In the genomic region with DNA sequence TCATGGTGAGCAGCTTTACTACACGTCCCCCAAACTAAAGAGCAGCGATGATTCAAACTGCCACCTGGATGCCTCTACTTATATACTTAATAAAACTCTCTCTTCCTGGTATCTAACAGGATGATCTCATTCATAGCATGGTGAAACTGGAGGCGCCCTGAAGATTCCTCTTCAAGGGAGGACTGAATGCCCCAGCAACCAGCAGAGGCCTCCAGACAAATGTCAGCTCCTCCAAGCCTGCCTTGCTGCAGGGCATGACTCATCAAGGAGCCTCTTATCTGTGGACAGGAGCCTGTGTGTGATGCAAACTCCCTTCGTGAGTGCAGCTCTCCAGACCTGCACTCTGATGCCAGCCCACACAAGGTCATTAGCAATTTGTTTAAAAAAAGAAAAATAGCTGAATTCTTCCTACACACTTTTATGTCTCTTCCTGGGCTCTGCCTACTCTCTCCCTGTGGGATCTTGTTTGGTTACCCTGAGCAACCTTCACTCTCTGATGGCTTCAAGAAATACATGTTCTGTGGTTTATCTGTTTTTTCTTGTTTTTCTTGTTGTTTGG, we compare ENCODE assay signal across 8 cellular contexts. TPM values are rescaled to one million over a fixed set of nuclear protein-coding genes. Genes with fewer than 3 reads are reported as not detected.
DNase-seq lines count a peak whose midpoint lies in the region; ATAC-seq, FAIRE-seq and TF ChIP-seq lines count a peak whose summit lies in the region.

No MANE protein-coding gene starts in this region.

- ATAC-seq in T-cell (replicated peaks in 1 of 4) (peak; percentile 26 to 59 (median 43)), pancreas (peak; percentile 61 to 78 (median 70)), GM19455 (IDR thresholded peaks at IDR 0.05; ENCODE audit: unreplicated experiment) (no peak)

- H3K4me3 Mint-ChIP-seq in T-cell = no peak overlapping the region

- H3K27ac ChIP-seq in ACC112 (ENCODE audit: low read depth, low read length) = peak overlapping the region; percentile 81
- H3K27ac ChIP-seq in HL-60 (replicated peaks) = peak overlapping the region; percentile 50
- peak overlapping the region; percentile 21 for H3K27ac ChIP-seq in effector memory CD4-positive, alpha-beta T cell (ENCODE audit: insufficient read depth, low read length, poor library complexity, severe bottlenecking)
- peak overlapping the region in 2 of 4 donors; percentile 49 to 74 for H3K27ac ChIP-seq in pancreas

- intact Hi-C loops in pancreas (cut with DNase I) = no loop called here

- DNase-seq in HL-60 (ENCODE audit: low read depth in 1 of 2, low spot score in 1 of 2) (peak; percentile 88 to 97), T-cell (peak in 1 of 34 experiments; percentile 24), pancreas (peak in 2 of 6 donors; percentile 45 to 60), NCI-H446 treated with DMSO at 0.1 percent for 48 hours (lab: John Stamatoyannopoulos, UW) (no peak), middle frontal gyrus (ENCODE audit: extremely low spot score, low spot score) (no peak)
- DNase-seq in effector memory CD4-positive, alpha-beta T cell = peak; percentile 11 to 36 (median 23)

- H3K4me1 ChIP-seq in ACC112 (ENCODE audit: control insufficient read depth, insufficient read depth, low read length, unreplicated experiment) = peaks cover 26% of the 10 kb centered on the region
- no peaks in the 10 kb centered on the region for H3K4me1 ChIP-seq in effector memory CD4-positive, alpha-beta T cell (ENCODE audit: control insufficient read depth, insufficient read depth, low read length, poor library complexity, severe bottlenecking)
- peaks cover 0 to 17% (median 3%) of the 10 kb centered on the region in 3 donors for H3K4me1 ChIP-seq in pancreas

- no peaks in the 10 kb centered on the region for H3K4me1 Mint-ChIP-seq in T-cell

- no peaks in the 10 kb centered on the region for H3K79me2 ChIP-seq in ACC112 (ENCODE audit: control insufficient read depth, insufficient read depth, low read length, unreplicated experiment)

- no peak for FAIRE-seq in pancreas (lab: Jason Lieb, UNC)

- no peaks in the 10 kb centered on the region for H3K9me3 ChIP-seq in effector memory CD4-positive, alpha-beta T cell (ENCODE audit: control insufficient read depth, low read length)
- no peaks in the 10 kb centered on the region for H3K9me3 ChIP-seq in pancreas

- no peaks in the 10 kb centered on the region for H3K36me3 Mint-ChIP-seq in T-cell

- no peak overlapping the region for H2AFZ ChIP-seq in ACC112 (ENCODE audit: low read length, unreplicated experiment)

- WGBS in pancreas, 2 donors = 50 to 51% methylated on average over 4 of the region's 4 CpGs

- H3K9me3 Mint-ChIP-seq in T-cell = no peaks in the 10 kb centered on the region

- H3K36me3 ChIP-seq in ACC112 (ENCODE audit: insufficient read depth, low read length) (no peaks in the 10 kb centered on the region), pancreas (peaks cover 0 to 20% (median 0%) of the 10 kb centered on the region in 3 donors)
- no peaks in the 10 kb centered on the region for H3K36me3 ChIP-seq in effector memory CD4-positive, alpha-beta T cell (ENCODE audit: control insufficient read depth, insufficient read depth, low read length)

- CTCF ChIA-PET in T-cell (lab: Charles Lee) = interaction anchor here (1.0 to 1.1 kb wide), 2 partner anchors 31 to 89 kb away, joined by 3 read pairs; no protein-coding TSS in a partner anchor

- no peak overlapping the region for H3K27ac Mint-ChIP-seq in T-cell

- TF ChIP-seq CTCF in HL-60 (IDR thresholded peaks at IDR 0.05; ENCODE audit: insufficient read depth, low read length) (no peak), pancreas (IDR thresholded peaks at IDR 0.05) (no peak)

- peaks cover 3 to 5% of the 10 kb centered on the region in 2 donors for H3K27me3 Mint-ChIP-seq in T-cell

- H3K27me3 ChIP-seq in ACC112 (ENCODE audit: insufficient read depth, low read length) (no peaks in the 10 kb centered on the region), HL-60 (ENCODE audit: insufficient read depth, poor library complexity, severe bottlenecking) (no peaks in the 10 kb centered on the region), pancreas (no peaks in the 10 kb centered on the region)
- H3K27me3 ChIP-seq in effector memory CD4-positive, alpha-beta T cell (replicated peaks; ENCODE audit: control insufficient read depth, insufficient read depth, low read length, poor library complexity, severe bottlenecking) = no peaks in the 10 kb centered on the region

- POLR2A ChIA-PET in T-cell (lab: Charles Lee) = no interaction called here

- no peak overlapping the region for H3K4me3 ChIP-seq in ACC112 (ENCODE audit: low read depth, low read length)
- H3K4me3 ChIP-seq in HL-60 (replicated peaks; ENCODE audit: insufficient read depth, low read length) = no peak overlapping the region
- H3K4me3 ChIP-seq in effector memory CD4-positive, alpha-beta T cell (ENCODE audit: insufficient read depth, low read depth, low read length, poor library complexity, severe bottlenecking) = no peak overlapping the region
- no peak overlapping the region for H3K4me3 ChIP-seq in pancreas

RNA-seq across cellular contexts. Expression of gene LONRF2, which starts 30.2 kb away (rescaled TPM):
- total RNA-seq in T-cell (under 1 TPM in 4 of 5 donors, not detected in 1; 0.19 to 0.30 (median 0.29) TPM), pancreas (1 to 10 TPM; 5.3 to 7.1 (median 6.8) TPM)
- polyA plus RNA-seq in pancreas = 1 to 10 TPM; 2.0 to 4.6 TPM

Comparison
In these comparisons a context has a peak if more than half of its experiments do, and no peak if none do; other contexts are left out.
1. DNase-seq: peak in HL-60 (2 of 2) and effector memory CD4-positive, alpha-beta T cell (3 of 3); none in NCI-H446 treated with DMSO at 0.1 percent for 48 hours (single experiment) and middle frontal gyrus (single experiment).
2. RNA of gene LONRF2, which starts 30.2 kb away (total RNA-seq): 5.3 to 7.1 TPM in pancreas; 0.19 to 0.30 TPM in T-cell; every median in the first group is over 4 times any median in the second.